1 cellular context compared by ENCODE assay signal in the genomic region with DNA sequence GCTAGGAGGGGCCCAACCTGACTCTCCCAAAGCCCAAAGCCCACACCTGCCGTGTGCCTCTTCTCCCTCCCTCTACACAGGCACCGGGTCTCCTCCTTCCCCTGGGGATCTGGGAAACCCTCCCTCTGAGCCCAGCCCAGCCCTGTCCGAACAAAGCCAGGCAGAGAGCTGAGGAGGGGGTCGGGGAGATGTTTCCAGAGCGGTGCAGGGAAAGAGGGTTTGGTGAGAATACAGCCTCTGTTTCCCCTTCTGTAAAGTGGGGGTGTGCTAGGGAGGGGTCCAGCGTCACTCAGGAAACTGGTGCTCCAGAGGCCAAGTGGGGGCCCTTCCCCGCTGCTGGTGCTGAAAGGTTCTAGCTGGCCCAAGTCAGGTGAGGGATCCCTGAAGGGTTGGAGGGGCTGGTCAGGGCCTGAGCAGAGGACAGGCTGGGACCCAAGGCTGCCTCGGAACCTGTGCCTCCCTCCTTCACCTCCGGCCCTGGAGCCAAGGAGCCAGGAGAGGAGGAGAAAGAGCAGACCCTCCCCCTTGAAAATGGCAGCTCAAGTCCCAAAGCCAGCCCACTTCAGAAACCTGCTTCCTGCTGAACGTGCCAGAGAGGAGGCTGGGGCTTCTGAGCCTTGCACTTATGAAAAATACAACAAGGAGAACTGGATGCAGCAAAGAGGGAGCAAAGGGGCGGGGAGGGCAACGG.
TF ChIP-seq lines count a peak whose summit lies in the region.

No MANE protein-coding gene starts in this region.

TF ChIP-seq in H1, 55 proteins besides CTCF, POLR2A, EP300 and RAD21:
- TF ChIP-seq POU5F1 (IDR thresholded peaks at IDR 0.05; ENCODE audit: low read depth, low read length) (no peak), SRF (IDR thresholded peaks at IDR 0.05; ENCODE audit: low read depth, low read length) (no peak), RFX5 (IDR thresholded peaks at IDR 0.05; ENCODE audit: borderline replicate concordance, low read depth, low read length) (no peak), SP1 (IDR thresholded peaks at IDR 0.05; ENCODE audit: low read depth, low read length) (no peak), KDM4A (IDR thresholded peaks at IDR 0.05; ENCODE audit: low read depth, low read length, severe bottlenecking) (no peak), BACH1 (IDR thresholded peaks at IDR 0.05; ENCODE audit: low read length) (no peak), RXRA (IDR thresholded peaks at IDR 0.05; ENCODE audit: insufficient read depth, low read depth, low read length) (no peak), EZH2 (IDR thresholded peaks at IDR 0.05; ENCODE audit: low read depth, low read length, severe bottlenecking) (no peak), JUN (IDR thresholded peaks at IDR 0.05; ENCODE audit: low read depth, low read length) (no peak), SAP30 (IDR thresholded peaks at IDR 0.05; ENCODE audit: insufficient read depth, insufficient replicate concordance, low read length) (no peak), TCF12 (IDR thresholded peaks at IDR 0.05; ENCODE audit: low read depth, low read length) (no peak), CBX5 (IDR thresholded peaks at IDR 0.05; ENCODE audit: low read depth, low read length) (no peak), SIRT6 (IDR thresholded peaks at IDR 0.05; ENCODE audit: low read length) (no peak), KDM5A (IDR thresholded peaks at IDR 0.05; ENCODE audit: low read length) (no peak), JUND (IDR thresholded peaks at IDR 0.05; ENCODE audit: low read length) (no peak), SP4 (IDR thresholded peaks at IDR 0.05; ENCODE audit: low read length) (no peak), ATF2 (IDR thresholded peaks at IDR 0.05; ENCODE audit: low read length) (no peak)
TF ChIP-seq in H1: peak in this region for 0.
